ENCODE assay signal across 8 cellular contexts in the genomic region with DNA sequence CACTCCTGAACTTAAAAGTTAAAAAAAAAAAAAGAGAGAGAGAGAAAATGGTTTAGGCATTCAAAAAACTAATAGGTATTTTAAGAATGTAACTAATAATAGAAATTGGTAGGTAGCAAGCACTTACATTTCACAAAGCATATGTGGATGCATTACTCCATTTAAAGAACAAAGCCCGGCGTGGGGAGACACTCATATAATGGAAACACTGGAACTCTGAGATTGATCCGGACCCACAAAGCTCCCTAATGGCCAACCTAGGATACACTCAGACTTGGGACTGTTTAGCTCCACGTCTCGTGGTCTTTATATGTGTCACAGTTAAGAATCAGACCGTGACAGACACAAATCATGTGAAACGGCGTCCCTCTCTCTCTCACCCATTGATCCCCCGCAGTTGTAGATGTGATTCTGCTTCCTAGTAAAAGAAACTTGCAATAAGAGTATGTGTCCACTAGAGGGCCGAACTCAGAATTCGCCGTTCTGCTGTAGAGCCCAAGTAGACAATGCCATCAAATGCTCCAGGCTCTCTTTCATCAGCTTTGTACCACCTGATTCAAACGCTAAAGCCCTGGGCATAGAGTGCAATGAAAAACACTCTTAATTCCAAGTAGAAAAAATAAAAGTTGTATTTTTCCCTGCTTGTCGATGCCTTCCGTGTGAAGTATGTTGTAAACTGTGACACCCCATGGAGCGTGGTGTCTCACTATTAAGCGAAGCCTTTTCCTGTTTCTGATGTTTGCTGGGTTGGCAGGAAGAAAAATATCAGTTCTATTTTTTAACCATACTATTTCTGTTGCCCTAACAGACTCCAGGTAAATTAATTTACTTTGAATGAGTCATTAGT.
A peak's percentile ranks its signal among the peaks of the same experiment; 100 is the strongest.
DNase-seq lines count a peak whose midpoint lies in the region; ATAC-seq, FAIRE-seq and TF ChIP-seq lines count a peak whose summit lies in the region.

No MANE protein-coding gene starts in this region.

- no peaks in the 10 kb centered on the region for H3K79me2 ChIP-seq in K562 (ENCODE audit: control insufficient read depth, insufficient read depth, low read length)

- no peak overlapping the region for H3K4me3 Mint-ChIP-seq in activated CD4-positive, alpha-beta T cell treated with anti-CD3 and anti-CD28 coated beads for 36 hours

- in situ Hi-C loops in K562 (cut with MboI) = no loop called here

- no peaks in the 10 kb centered on the region for H3K4me1 ChIP-seq in K562 (replicated peaks in 1 of 2; ENCODE audit: control insufficient read depth in 2 of 2, insufficient read depth in 2 of 2, low read length in 2 of 2)
- H3K4me1 ChIP-seq in iPS-18a (ENCODE audit: control insufficient read depth, low read depth, low read length) = peaks cover 10% of the 10 kb centered on the region
- H3K4me1 ChIP-seq in spleen = peaks cover 0 to 8% (median 0%) of the 10 kb centered on the region in 6 donors

- H3K27me3 Mint-ChIP-seq in activated CD4-positive, alpha-beta T cell treated with anti-CD3 and anti-CD28 coated beads for 36 hours = peaks cover 5% of the 10 kb centered on the region

- no TSS peak for BruUV-seq in K562 (replicated peaks; lab: Mats Ljungman, UMichigan)

- H3K4me1 Mint-ChIP-seq in activated CD4-positive, alpha-beta T cell treated with anti-CD3 and anti-CD28 coated beads for 36 hours = peaks cover 6% of the 10 kb centered on the region

- H3K36me3 Mint-ChIP-seq in activated CD4-positive, alpha-beta T cell treated with anti-CD3 and anti-CD28 coated beads for 36 hours (ENCODE audit: low read depth) = no peaks in the 10 kb centered on the region

- no peaks in the 10 kb centered on the region for H3K27me3 ChIP-seq in K562 (ENCODE audit: control insufficient read depth in 2 of 2, insufficient read depth in 2 of 2, low read length in 2 of 2)
- peaks cover 9% of the 10 kb centered on the region for H3K27me3 ChIP-seq in iPS-18a (ENCODE audit: control insufficient read depth, insufficient read depth, low read length)
- peaks cover 0 to 3% (median 0%) of the 10 kb centered on the region in 7 donors for H3K27me3 ChIP-seq in spleen (replicated peaks in 1 of 7)

- peak; percentile 63 for ATAC-seq in activated CD4-positive, alpha-beta T cell treated with anti-CD3 and anti-CD28 coated beads for 36 hours
- ATAC-seq in GM21423 (IDR thresholded peaks at IDR 0.05; ENCODE audit: unreplicated experiment) = peak; percentile 96
- peak; percentile 97 for ATAC-seq in HG03571 (IDR thresholded peaks at IDR 0.05; ENCODE audit: unreplicated experiment)
- peak; percentile 96 for ATAC-seq in K562

- H3K9ac ChIP-seq in K562 (ENCODE audit: insufficient read depth in 1 of 2, low read depth in 2 of 2, low read length in 2 of 2) (no peak overlapping the region), iPS-18a (ENCODE audit: low read length) (peak overlapping the region; percentile 24)

- peak; percentile 81 for FAIRE-seq in K562 (lab: Jason Lieb, UNC)

- no peak overlapping the region for H3K4me3 ChIP-seq in K562
- peak overlapping the region; percentile 48 for H3K4me3 ChIP-seq in iPS-18a (ENCODE audit: low read length)
- no peak overlapping the region for H3K4me3 ChIP-seq in spleen

- TF ChIP-seq POLR2A in K562 (conservative IDR thresholded peaks at IDR 0.05) = no peak
- TF ChIP-seq POLR2A in spleen (IDR thresholded peaks at IDR 0.05) = no peak

- intact Hi-C loops in activated CD4-positive, alpha-beta T cell treated with anti-CD3 and anti-CD28 coated beads for 36 hours (cut with DNase I, micrococcal nuclease) = loop anchor here (1.0 to 5.0 kb wide), 3 partner anchors 605 to 1048 kb away; no protein-coding TSS in a partner anchor
- intact Hi-C loops in K562 (cut with micrococcal nuclease) (loop anchor here (2.0 to 10.0 kb wide), 6 partner anchors 281 to 1187 kb away; no protein-coding TSS in a partner anchor), spleen (cut with DNase I; ENCODE audit: low total_unique reads) (no loop called here)

- POLR2A ChIA-PET in activated CD4-positive, alpha-beta T cell treated with anti-CD3 and anti-CD28 coated beads for 36 hours (lab: Charles Lee) = no interaction called here
- POLR2A ChIA-PET in K562 (lab: Yijun Ruan, JAX) = no interaction called here

- no peak overlapping the region for H3K4me2 ChIP-seq in K562 (ENCODE audit: insufficient read depth, low read length)

- TF ChIP-seq CTCF in K562 (IDR thresholded peaks at IDR 0.05 in 2 of 3, conservative IDR thresholded peaks at IDR 0.05 in 1 of 3; ENCODE audit: insufficient read depth in 2 of 3, low read depth in 1 of 3, low read length in 3 of 3) = peak; percentile 74 to 84 (median 74)
- peak in 9 of 11 experiments; percentile 27 to 79 (median 66) for TF ChIP-seq CTCF in spleen (IDR thresholded peaks at IDR 0.05 in 8 of 11, conservative IDR thresholded peaks at IDR 0.05 in 3 of 11)

- H3K27ac ChIP-seq in K562 (ENCODE audit: extremely low read depth, low read depth, low read length) = no peak overlapping the region
- no peak overlapping the region for H3K27ac ChIP-seq in iPS-18a (ENCODE audit: low read length)
- H3K27ac ChIP-seq in spleen = no peak overlapping the region

- peak overlapping the region; percentile 35; the same call in 1 of the 2 replicates for H2AFZ ChIP-seq in K562 (ENCODE audit: low read depth, low read length)

- H3K9me3 ChIP-seq in K562 (replicated peaks; ENCODE audit: control insufficient read depth, insufficient read depth, low read depth, low read length) = no peaks in the 10 kb centered on the region
- H3K9me3 ChIP-seq in iPS-18a (ENCODE audit: control insufficient read depth, low read depth, low read length) = no peaks in the 10 kb centered on the region
- no peaks in the 10 kb centered on the region for H3K9me3 ChIP-seq in spleen

- CTCF ChIA-PET in activated CD4-positive, alpha-beta T cell treated with anti-CD3 and anti-CD28 coated beads for 36 hours (lab: Charles Lee) = no interaction called here
- CTCF ChIA-PET in K562 (lab: Yijun Ruan, JAX; ENCODE audit: low intra/inter-chr PET ratio) = no interaction called here

- peak; percentile 44 for DNase-seq in activated CD4-positive, alpha-beta T cell treated with anti-CD3 and anti-CD28 coated beads for 36 hours
- DNase-seq in activated CD4-positive, alpha-beta T cell treated with anti-CD3 and anti-CD28 coated beads, Interleukin-2, amount 50 U/mL, for 1 hour = no peak
- DNase-seq in NCI-H748 treated with DMSO at 0.1 percent for 48 hours (lab: John Stamatoyannopoulos, UW) (peak; percentile 64), K562 (ENCODE audit: extremely low read depth in 1 of 4, low spot score in 3 of 4) (peak; percentile 58 to 77 (median 64)), spleen (no peak)

- no peak for TF ChIP-seq EP300 in K562 (IDR thresholded peaks at IDR 0.05; ENCODE audit: low read length)

- WGBS in K562 (ENCODE audit: insufficient coverage, low coverage, missing lambda C conversion rate) = 25% methylated on average over 17 of the region's 17 CpGs
- WGBS in spleen, 5 donors = 27 to 32% (median 28%) methylated on average over 17 of the region's 17 CpGs

- no peak overlapping the region for H3K27ac Mint-ChIP-seq in activated CD4-positive, alpha-beta T cell treated with anti-CD3 and anti-CD28 coated beads for 36 hours

- H3K36me3 ChIP-seq in K562 (ENCODE audit: control insufficient read depth, insufficient read depth, low read length) (no peaks in the 10 kb centered on the region), iPS-18a (ENCODE audit: control insufficient read depth, low read depth, low read length) (no peaks in the 10 kb centered on the region), spleen (no peaks in the 10 kb centered on the region)

- TF ChIP-seq RAD21 in K562 (CRISPR knock-in tag; conservative IDR thresholded peaks at IDR 0.05 in 1 of 2, IDR thresholded peaks at IDR 0.05 in 1 of 2) = peak; percentile 36 to 75

- no peaks in the 10 kb centered on the region for H3K9me1 ChIP-seq in K562 (ENCODE audit: control insufficient read depth, insufficient read depth, low read length)

- H3K9me3 Mint-ChIP-seq in activated CD4-positive, alpha-beta T cell treated with anti-CD3 and anti-CD28 coated beads for 36 hours (ENCODE audit: low read depth) = no peaks in the 10 kb centered on the region

- no peaks in the 10 kb centered on the region for H4K20me1 ChIP-seq in K562 (replicated peaks; ENCODE audit: control insufficient read depth, insufficient read depth, low read length)

TF ChIP-seq in K562, 482 proteins besides CTCF, POLR2A, EP300 and RAD21 (continues in another document):
- TF ChIP-seq ARID1B (IDR thresholded peaks at IDR 0.05) = no peak
- no peak for TF ChIP-seq HOXB6 (CRISPR knock-in tag; IDR thresholded peaks at IDR 0.05; ENCODE audit: borderline replicate concordance)
- TF ChIP-seq FOXK1 (CRISPR knock-in tag; IDR thresholded peaks at IDR 0.05; ENCODE audit: borderline replicate concordance) = no peak
- TF ChIP-seq MEF2D (tag; conservative IDR thresholded peaks at IDR 0.05; ENCODE audit: low read depth) = no peak
- no peak for TF ChIP-seq U2AF1 (optimal IDR thresholded peaks at IDR 0.05; ENCODE audit: low read depth, low read length)
- TF ChIP-seq SMC3 (conservative IDR thresholded peaks at IDR 0.05; ENCODE audit: insufficient read depth, low read depth, low read length) = peak; percentile 73
- TF ChIP-seq POLR3A (IDR thresholded peaks at IDR 0.05; ENCODE audit: borderline replicate concordance, extremely low read depth, insufficient read depth, insufficient read length) = no peak
- no peak for TF ChIP-seq HNRNPH1 (optimal IDR thresholded peaks at IDR 0.05; ENCODE audit: low read depth, low read length)
- TF ChIP-seq CHCHD3 (CRISPR knock-in tag; IDR thresholded peaks at IDR 0.05) = no peak
- TF ChIP-seq PCBP2 (IDR thresholded peaks at IDR 0.05; ENCODE audit: low read depth, low read length, poor library complexity, severe bottlenecking) = no peak
- no peak for TF ChIP-seq IFI16 (CRISPR knock-in tag; IDR thresholded peaks at IDR 0.05)
- TF ChIP-seq ZNF695 (CRISPR knock-in tag; IDR thresholded peaks at IDR 0.05) = no peak
- TF ChIP-seq ZFPM2 (CRISPR knock-in tag; IDR thresholded peaks at IDR 0.05) = no peak
- no peak for TF ChIP-seq COPS2 (conservative IDR thresholded peaks at IDR 0.05)
- TF ChIP-seq MAZ (CRISPR knock-in tag; conservative IDR thresholded peaks at IDR 0.05 in 1 of 2, IDR thresholded peaks at IDR 0.05 in 1 of 2) = 0 out of 4 replicates have a peak, but pooled peaks of 1 of the 2 experiments have one; percentile 17
- TF ChIP-seq NFRKB (IDR thresholded peaks at IDR 0.05; ENCODE audit: low read depth) = no peak

Comparison
In these comparisons a context has a peak if more than half of its experiments do, and no peak if none do; other contexts are left out.
1. DNase-seq: peak in activated CD4-positive, alpha-beta T cell treated with anti-CD3 and anti-CD28 coated beads for 36 hours (single experiment), NCI-H748 treated with DMSO at 0.1 percent for 48 hours (single experiment) and K562 (4 of 4); none in activated CD4-positive, alpha-beta T cell treated with anti-CD3 and anti-CD28 coated beads, Interleukin-2, amount 50 U/mL, for 1 hour (single experiment) and spleen (single experiment).
2. Peak in every context shown above with its lines, with median percentiles within 50 percentile points of each other: ATAC-seq.